Comparison of ENCODE assay signal across 31 cellular contexts in the genomic region with DNA sequence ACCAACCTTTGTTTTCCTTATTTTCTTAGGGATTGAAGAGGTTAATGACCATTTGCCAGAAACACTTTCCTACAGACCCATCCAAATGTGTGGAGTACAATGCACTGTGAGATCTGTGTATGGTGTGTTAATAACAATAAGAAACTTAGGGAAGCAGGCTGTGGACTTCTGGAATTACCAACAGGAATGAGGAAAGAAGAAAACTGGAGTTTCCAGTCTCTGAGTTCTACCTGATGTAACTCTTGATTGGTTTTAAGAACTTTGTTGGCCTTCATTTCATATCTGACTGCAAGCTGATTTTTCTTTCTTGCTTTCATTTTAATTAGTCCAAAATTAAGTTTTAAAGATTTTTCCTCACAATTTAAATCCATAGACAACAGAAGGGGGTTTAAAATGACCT.
"Had no signal": no experiment of that assay in that cellular context is flagged by ENCODE, and none has a peak within 500 bp of the region (broad histone marks: within the 10 kb centered on the region; RNA-seq: fewer than 3 reads in every experiment).

No MANE protein-coding gene starts in this region.

- H3K4me3 Mint-ChIP-seq: central memory CD8-positive, alpha-beta T cell; immature natural killer cell; natural killer cell; neural crest cell; stimulated activated naive CD8-positive, alpha-beta T cell treated with anti-CD3 and anti-CD28 coated beads, Interleukin-15, amount 100 ng/mL, for 72 hours; type B pancreatic cell had no signal

- H3K27ac ChIP-seq: colonic mucosa, esophagus squamous epithelium, heart right ventricle, parathyroid adenoma, right atrium auricular region, suprapubic skin had no signal

- H3K4me2 ChIP-seq: smooth muscle cell had no signal

- H3K9me3 ChIP-seq: colonic mucosa, esophagus squamous epithelium, heart right ventricle, right atrium auricular region, suprapubic skin had no signal

- H3K4me3 ChIP-seq: colonic mucosa, esophagus squamous epithelium, heart right ventricle, lung, right atrium auricular region, smooth muscle cell, suprapubic skin had no signal

- H3K27me3 ChIP-seq: colonic mucosa, esophagus squamous epithelium, heart right ventricle, right atrium auricular region, suprapubic skin had no signal

- H3K27me3 Mint-ChIP-seq: central memory CD8-positive, alpha-beta T cell; progenitor cell of endocrine pancreas; stimulated activated naive CD8-positive, alpha-beta T cell treated with anti-CD3 and anti-CD28 coated beads, Interleukin-15, amount 100 ng/mL, for 72 hours; type B pancreatic cell had no signal

- H3K36me3 ChIP-seq: colonic mucosa had no signal

- DNase-seq: colonic mucosa; dermis blood vessel endothelial cell; effector memory CD4-positive, alpha-beta T cell; erythroblast; esophagus squamous epithelium; foreskin melanocyte; glutamatergic neuron; heart right ventricle; hypothalamus; immature natural killer cell; islet precursor cell; kidney glomerular epithelial cell; mesenchymal stem cell; natural killer cell; stimulated activated CD4-positive, alpha-beta T cell treated with anti-CD3 and anti-CD28 coated beads, Interleukin-12 subunit alpha, Interleukin-12 subunit beta, amount 100 ng/mL, for 4 hours; stimulated activated CD4-positive, alpha-beta T cell treated with anti-CD3 and anti-CD28 coated beads, Interleukin-1b, Interleukin-23, amount 100 ng/mL, for 48 hours; stimulated activated CD4-positive, alpha-beta T cell treated with anti-CD3 and anti-CD28 coated beads, Interleukin-4, amount 100 ng/mL, for 1 hour; stimulated activated CD8-positive, alpha-beta memory T cell treated with anti-CD3 and anti-CD28 coated beads, Interleukin-4, amount 100 ng/mL, for 48 hours; stimulated activated naive CD4-positive, alpha-beta T cell; stimulated activated naive CD8-positive, alpha-beta T cell treated with anti-CD3 and anti-CD28 coated beads, Interleukin-15, amount 100 ng/mL, for 72 hours had no signal

- H3K4me1 Mint-ChIP-seq: stimulated activated naive CD8-positive, alpha-beta T cell treated with anti-CD3 and anti-CD28 coated beads, Interleukin-15, amount 100 ng/mL, for 72 hours had no signal

- H3K9me3 Mint-ChIP-seq: central memory CD8-positive, alpha-beta T cell; immature natural killer cell; natural killer cell; neural crest cell; stimulated activated naive CD8-positive, alpha-beta T cell treated with anti-CD3 and anti-CD28 coated beads, Interleukin-15, amount 100 ng/mL, for 72 hours; type B pancreatic cell had no signal

- ATAC-seq: heart right ventricle; left lobe of liver; natural killer cell; sciatic nerve; stimulated activated naive CD8-positive, alpha-beta T cell treated with anti-CD3 and anti-CD28 coated beads, Interleukin-15, amount 100 ng/mL, for 72 hours had no signal

- H3K79me2 ChIP-seq: parathyroid adenoma had no signal

- H3K27ac Mint-ChIP-seq: immature natural killer cell; natural killer cell; stimulated activated naive CD8-positive, alpha-beta T cell treated with anti-CD3 and anti-CD28 coated beads, Interleukin-15, amount 100 ng/mL, for 72 hours; type B pancreatic cell had no signal

- H2AFZ ChIP-seq: parathyroid adenoma had no signal

- H3K4me1 ChIP-seq: colonic mucosa, parathyroid adenoma, suprapubic skin had no signal
